In genomic region chr12:109963743-109964429, GRCh38 we compare ENCODE assay signal across 12 cellular contexts. TPM values are rescaled to one million over a fixed set of nuclear protein-coding genes. Genes with fewer than 3 reads are reported as not detected.
DNase-seq lines count a peak whose midpoint lies in the region; ATAC-seq and TF ChIP-seq lines count a peak whose summit lies in the region.
"Had no signal": no experiment of that assay in that cellular context is flagged by ENCODE, and none has a peak within 500 bp of the region (broad histone marks: within the 10 kb centered on the region; RNA-seq: fewer than 3 reads in every experiment).

No MANE protein-coding gene starts in this region.

- H3K4me3 ChIP-seq in colonic mucosa = no peak overlapping the region
- H3K4me3 ChIP-seq: neural progenitor cell, stomach had no signal

- ATAC-seq in HG03565 (IDR thresholded peaks at IDR 0.05; ENCODE audit: unreplicated experiment) = no peak

- peak overlapping the region in 1 of 2 donors; percentile 27 for H3K9ac ChIP-seq in colonic mucosa (ENCODE audit: low read depth in 2 of 2, low read length in 2 of 2)
- H3K9ac ChIP-seq: neural progenitor cell had no signal

- DNase-seq in A172 (ENCODE audit: low spot score) (peak; percentile 60), HCEC 1CT (peak; percentile 16), colonic mucosa (peak; percentile 59), myocyte (ENCODE audit: low read depth) (peak; percentile 26), Kasumi-1 (lab: John Stamatoyannopoulos, UW) (no peak), KG1 (lab: John Stamatoyannopoulos, UW) (no peak), CD14-positive monocyte (ENCODE audit: low spot score) (no peak)
- DNase-seq: activated naive CD4-positive, alpha-beta T cell treated with Interleukin-2 at 50 U/mL for 16 hours; stimulated activated CD4-positive, alpha-beta T cell treated with anti-CD3 and anti-CD28 coated beads, Interleukin-4, amount 100 ng/mL, for 1 hour; stomach had no signal

- peaks cover 3% of the 10 kb centered on the region for H3K36me3 ChIP-seq in colonic mucosa
- H3K36me3 ChIP-seq: neural progenitor cell had no signal

- H3K9me3 ChIP-seq in colonic mucosa = no peaks in the 10 kb centered on the region
- H3K9me3 ChIP-seq: stomach had no signal

- TF ChIP-seq CTCF in colonic mucosa (IDR thresholded peaks at IDR 0.05) = no peak
- no peak for TF ChIP-seq CTCF in CD14-positive monocyte (IDR thresholded peaks at IDR 0.05)

- peaks cover 5% of the 10 kb centered on the region for H3K4me1 Mint-ChIP-seq in CD14-positive monocyte
- H3K4me1 Mint-ChIP-seq: neural progenitor cell had no signal

- peaks cover 8% of the 10 kb centered on the region for H3K4me1 ChIP-seq in colonic mucosa
- H3K4me1 ChIP-seq: neural progenitor cell had no signal

- peaks cover 71 to 91% of the 10 kb centered on the region in 2 donors for H3K36me3 Mint-ChIP-seq in CD14-positive monocyte

- intact Hi-C loops in colonic mucosa (cut with DNase I) = no loop called here
- intact Hi-C loops in CD14-positive monocyte (cut with micrococcal nuclease) = no loop called here

- peaks cover 0 to 2% (median 0%) of the 10 kb centered on the region in 3 donors for H3K27me3 Mint-ChIP-seq in CD14-positive monocyte (ENCODE audit: low read depth in 3 of 3)

- H3K27ac ChIP-seq in colonic mucosa = peak overlapping the region; percentile 41
- H3K27ac ChIP-seq: neural progenitor cell had no signal

- H3K4me3 Mint-ChIP-seq in CD14-positive monocyte = no peak overlapping the region
- H3K4me3 Mint-ChIP-seq: neural progenitor cell had no signal

- H3K27ac Mint-ChIP-seq in CD14-positive monocyte = peak overlapping the region in 2 of 7 donors; percentile 31 to 78
- H3K27ac Mint-ChIP-seq: neural progenitor cell had no signal

- H3K27me3 ChIP-seq in colonic mucosa = no peaks in the 10 kb centered on the region
- H3K27me3 ChIP-seq: neural progenitor cell, stomach had no signal

- H3K9me3 Mint-ChIP-seq in CD14-positive monocyte = no peaks in the 10 kb centered on the region
- H3K9me3 Mint-ChIP-seq: neural progenitor cell had no signal

RNA-seq across cellular contexts. Expression of gene GIT2, which starts 32.3 kb away (rescaled TPM):
- 30.2 and 30.3 TPM in 2 replicates for total RNA-seq in A172 (2014; rRNA removed; shearing (Covaris generic))
- 10 to 100 TPM; 23.3 to 26.8 TPM for total RNA-seq in colonic mucosa
- 26.7 and 34.2 TPM in 2 replicates for total RNA-seq in myocyte
- 24.3 TPM for polyA plus RNA-seq in myocyte (2012)
- polyA plus RNA-seq in CD14-positive monocyte = 10 to 100 TPM; 75.8 to 98.8 TPM

RNA-seq across cellular contexts. Expression of gene ANKRD13A, which starts 35.3 kb away (rescaled TPM):
- total RNA-seq in A172 (2014; rRNA removed; shearing (Covaris generic)) = 131 and 155 TPM in 2 replicates
- total RNA-seq in colonic mucosa (10 to 100 TPM; 39.9 to 69.1 TPM), myocyte (52.4 and 66.6 TPM in 2 replicates)
- polyA plus RNA-seq in myocyte (2012) = 27.3 TPM
- 10 to 100 TPM; 42.8 to 46.8 TPM for polyA plus RNA-seq in CD14-positive monocyte

Comparison
In these comparisons a context has a peak if more than half of its experiments do, and no peak if none do; other contexts are left out.
1. DNase-seq: peak in A172 (single experiment), HCEC 1CT (single experiment), colonic mucosa (single experiment) and myocyte (single experiment); none in Kasumi-1 (0 of 2), KG1 (single experiment) and CD14-positive monocyte (single experiment).